14 cellular contexts compared by ENCODE assay signal in genomic region chr18:34890486-34891085, GRCh38.
"Had no signal": no experiment of that assay in that cellular context is flagged by ENCODE, and none has a peak within 500 bp of the region (broad histone marks: within the 10 kb centered on the region; RNA-seq: fewer than 3 reads in every experiment).

No MANE protein-coding gene starts in this region.

- H3K27ac ChIP-seq: hepatocyte, left ventricle myocardium inferior, lower lobe of right lung, sigmoid colon, skin epidermis had no signal

- FAIRE-seq: kidney, urothelium cell line had no signal

- H3K4me2 ChIP-seq: hepatocyte had no signal

- H3K4me3 ChIP-seq: hepatocyte, left ventricle myocardium inferior, lower lobe of right lung, sigmoid colon, skin epidermis had no signal

- H3K9me3 ChIP-seq: lower lobe of right lung, sigmoid colon had no signal

- H3K79me2 ChIP-seq: hepatocyte had no signal

- H2AFZ ChIP-seq: hepatocyte had no signal

- DNase-seq: foreskin melanocyte; head of caudate nucleus; kidney; left cardiac atrium; left ventricle myocardium inferior; lower lobe of right lung; natural killer cell; posterior cingulate gyrus; sigmoid colon; stimulated activated CD4-positive, alpha-beta T cell treated with anti-CD3 and anti-CD28 coated beads, Interleukin-12 subunit alpha, Interleukin-12 subunit beta, amount 100 ng/mL, for 4 hours; stimulated activated naive CD4-positive, alpha-beta T cell treated with Interleukin-2 at 50 U/mL for 16 hours had no signal

- H3K36me3 ChIP-seq: lower lobe of right lung had no signal

- H3K4me1 ChIP-seq: left ventricle myocardium inferior, lower lobe of right lung, sigmoid colon had no signal

- H3K27me3 ChIP-seq: hepatocyte, sigmoid colon had no signal

- ATAC-seq: left cardiac atrium, lower lobe of right lung, natural killer cell had no signal
